In the genomic region with DNA sequence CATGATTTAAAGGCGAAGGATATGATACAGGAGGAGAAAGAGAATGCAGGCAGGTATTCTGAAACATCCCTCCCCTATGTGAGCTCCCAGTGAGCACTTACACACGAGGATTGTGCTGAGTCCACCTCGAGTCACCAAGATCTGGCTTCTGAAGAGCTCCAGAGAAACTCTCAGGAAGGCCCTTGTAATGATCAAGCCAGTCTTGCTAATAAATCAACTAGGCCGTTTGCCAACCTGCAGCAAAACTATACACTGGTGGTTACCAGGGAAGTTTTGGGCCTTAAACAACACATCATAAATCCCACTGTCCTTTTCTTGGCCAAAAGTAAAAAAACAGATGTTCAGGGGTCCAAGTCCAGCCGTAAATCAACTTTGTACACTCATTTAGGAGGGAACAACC, we compare ENCODE assay signal across 17 cellular contexts.
DNase-seq lines count a peak whose midpoint lies in the region; ATAC-seq and TF ChIP-seq lines count a peak whose summit lies in the region.
"Had no signal": no experiment of that assay in that cellular context is flagged by ENCODE, and none has a peak within 500 bp of the region (broad histone marks: within the 10 kb centered on the region; RNA-seq: fewer than 3 reads in every experiment).

No MANE protein-coding gene starts in this region.

- H3K9me3 ChIP-seq in mammary epithelial cell (replicated peaks; ENCODE audit: insufficient read depth, low read length) (no peaks in the 10 kb centered on the region), breast epithelium (no peaks in the 10 kb centered on the region)
- H3K9me3 ChIP-seq: adrenal gland, pancreas, tibial nerve had no signal

- ATAC-seq in HG02623 (IDR thresholded peaks at IDR 0.05; ENCODE audit: unreplicated experiment) (no peak), GM19455 (IDR thresholded peaks at IDR 0.05; ENCODE audit: unreplicated experiment) (no peak)
- ATAC-seq: HepG2, pancreas had no signal

- H3K4me1 ChIP-seq in mammary epithelial cell (ENCODE audit: insufficient read depth, low read length) = peaks cover 11% of the 10 kb centered on the region
- no peaks in the 10 kb centered on the region for H3K4me1 ChIP-seq in breast epithelium

- no peak overlapping the region for H2AFZ ChIP-seq in mammary epithelial cell (ENCODE audit: low read depth, low read length)

- H3K4me2 ChIP-seq in mammary epithelial cell (ENCODE audit: insufficient read depth, low read depth, low read length) = no peak overlapping the region

- WGBS in mammary epithelial cell (ENCODE audit: low coverage, missing lambda C conversion rate) = 83% methylated on average over 5 of the region's 5 CpGs

- CTCF ChIA-PET in mammary epithelial cell (lab: Charles Lee; ENCODE audit: low non-redundant PET) = no interaction called here

- no peaks in the 10 kb centered on the region for H3K27me3 ChIP-seq in mammary epithelial cell (ENCODE audit: insufficient read depth, low read length)
- no peaks in the 10 kb centered on the region for H3K27me3 ChIP-seq in breast epithelium
- H3K27me3 ChIP-seq: adrenal gland, pancreas, tibial nerve had no signal

- no peaks in the 10 kb centered on the region for H4K20me1 ChIP-seq in mammary epithelial cell (ENCODE audit: insufficient read depth, low read length)

- H3K4me3 ChIP-seq in mammary epithelial cell (replicated peaks in 1 of 3; ENCODE audit: insufficient read depth in 1 of 3, low read depth in 2 of 3, low read length in 3 of 3) = no peak overlapping the region
- no peak overlapping the region for H3K4me3 ChIP-seq in breast epithelium
- H3K4me3 ChIP-seq in foreskin fibroblast (ENCODE audit: low read depth in 1 of 2, low read length in 2 of 2) = no peak overlapping the region
- H3K4me3 ChIP-seq: adrenal gland, pancreas, SK-N-MC, tibial nerve had no signal

- H3K79me2 ChIP-seq in mammary epithelial cell (ENCODE audit: insufficient read depth, low read length) = no peaks in the 10 kb centered on the region

- H3K36me3 ChIP-seq in mammary epithelial cell (ENCODE audit: insufficient read depth, low read length) (peaks cover 4% of the 10 kb centered on the region), breast epithelium (no peaks in the 10 kb centered on the region)

- no peak overlapping the region for H3K9ac ChIP-seq in mammary epithelial cell (ENCODE audit: insufficient read depth, low read length)

- peak; percentile 52 for DNase-seq in mammary epithelial cell
- DNase-seq in breast epithelium (ENCODE audit: low spot score in 2 of 2) = no peak
- peak; percentile 3 for DNase-seq in RKO (ENCODE audit: low spot score)
- DNase-seq in foreskin fibroblast = peak; percentile 32 to 63
- peak; percentile 32 for DNase-seq in stromal cell of bone marrow (ENCODE audit: low read depth)
- no peak for DNase-seq in hepatic stellate cell (ENCODE audit: low spot score)
- DNase-seq: activated CD8-positive, alpha-beta memory T cell treated with anti-CD3 and anti-CD28 coated beads, Interleukin-2, amount 50 U/mL, for 4 hours; adrenal gland; AML-193; NCI-H1105 treated with DMSO at 0.1 percent for 48 hours; pancreas; stimulated activated CD4-positive, alpha-beta T cell treated with anti-CD3 and anti-CD28 coated beads, Interleukin-15, amount 100 ng/mL, for 24 hours had no signal

- no TSS peak for BruUV-seq in mammary epithelial cell (replicated peaks; lab: Mats Ljungman, UMichigan)

- TF ChIP-seq CTCF in mammary epithelial cell (conservative IDR thresholded peaks at IDR 0.05 in 1 of 2, IDR thresholded peaks at IDR 0.05 in 1 of 2; ENCODE audit: extremely low read depth in 1 of 2, insufficient read depth in 1 of 2, low read depth in 1 of 2, low read length in 2 of 2) (no peak), breast epithelium (IDR thresholded peaks at IDR 0.05) (no peak), foreskin fibroblast (IDR thresholded peaks at IDR 0.05; ENCODE audit: low read depth, low read length) (no peak)

- no peak overlapping the region for H3K27ac ChIP-seq in mammary epithelial cell (ENCODE audit: insufficient read depth, low read depth, low read length)
- H3K27ac ChIP-seq in breast epithelium = no peak overlapping the region
- H3K27ac ChIP-seq: pancreas, SK-N-MC, tibial nerve had no signal

- in situ Hi-C loops in mammary epithelial cell (cut with MboI; ENCODE audit: low sequenced_read_pairs in 2 of 2) = no loop called here

- intact Hi-C loops in mammary epithelial cell (cut with micrococcal nuclease) (loop anchor here (10.0 kb wide), 1 partner anchor 199 kb away; no protein-coding TSS in a partner anchor), breast epithelium (cut with DNase I; ENCODE audit: low total_unique reads) (no loop called here)

- TF ChIP-seq POLR2A in breast epithelium (IDR thresholded peaks at IDR 0.05) = no peak

- dilution Hi-C loops in mammary epithelial cell (cut with HindIII; ENCODE audit: low sequenced_read_pairs) = no loop called here

Comparison
In these comparisons a context has a peak if more than half of its experiments do, and no peak if none do; other contexts are left out.
1. DNase-seq: peak in mammary epithelial cell (single experiment), RKO (single experiment), foreskin fibroblast (2 of 2) and stromal cell of bone marrow (single experiment); none in breast epithelium (0 of 2) and hepatic stellate cell (single experiment).